Comparison of ENCODE assay signal across 1 cellular context in genomic region chr7:100435401-100436304, GRCh38.
TF ChIP-seq lines count a peak whose summit lies in the region.

No MANE protein-coding gene starts in this region.

TF ChIP-seq in HepG2, 621 proteins besides CTCF, POLR2A, EP300 and RAD21 (continues in another document):
- TF ChIP-seq ZIK1 (CRISPR knock-in tag; IDR thresholded peaks at IDR 0.05; ENCODE audit: borderline replicate concordance, low read depth): peak; percentile 61; the same call in 1 of the 2 replicates
- TF ChIP-seq ARID2 (CRISPR knock-in tag; IDR thresholded peaks at IDR 0.05; ENCODE audit: borderline replicate concordance): peak; percentile 66; the same call in 1 of the 2 replicates
- TF ChIP-seq TOE1 (CRISPR knock-in tag; IDR thresholded peaks at IDR 0.05): no peak; the same call in 1 of the 2 replicates
- TF ChIP-seq TSC22D2 (CRISPR knock-in tag; IDR thresholded peaks at IDR 0.05; ENCODE audit: borderline replicate concordance): peak; percentile 17; the same call in 1 of the 2 replicates
- TF ChIP-seq ZNF614 (CRISPR knock-in tag; IDR thresholded peaks at IDR 0.05; ENCODE audit: borderline replicate concordance): no peak
- 0 out of 2 replicates have a peak, but pooled peaks have one; percentile 41 for TF ChIP-seq ZBTB1 (CRISPR knock-in tag; IDR thresholded peaks at IDR 0.05; ENCODE audit: borderline replicate concordance)
- TF ChIP-seq KLF6 (CRISPR knock-in tag; IDR thresholded peaks at IDR 0.05): 0 out of 2 replicates have a peak, but pooled peaks have one; percentile 23
- 0 out of 2 replicates have a peak, but pooled peaks have one; percentile 17 for TF ChIP-seq ZNF879 (CRISPR knock-in tag; IDR thresholded peaks at IDR 0.05)
- peak; percentile 58; the same call in 1 of the 2 replicates for TF ChIP-seq IRX3 (CRISPR knock-in tag; IDR thresholded peaks at IDR 0.05; ENCODE audit: borderline replicate concordance, low read depth)
- TF ChIP-seq REPIN1 (CRISPR knock-in tag; IDR thresholded peaks at IDR 0.05; ENCODE audit: borderline replicate concordance, low read depth): peak; percentile 73
- TF ChIP-seq ZNF615 (CRISPR knock-in tag; IDR thresholded peaks at IDR 0.05; ENCODE audit: borderline replicate concordance): no peak
- peak; percentile 87 for TF ChIP-seq AKAP8 (CRISPR knock-in tag; IDR thresholded peaks at IDR 0.05)
- no peak for TF ChIP-seq RXRA (CRISPR knock-in tag; IDR thresholded peaks at IDR 0.05)
- TF ChIP-seq HIC2 (CRISPR knock-in tag; IDR thresholded peaks at IDR 0.05; ENCODE audit: low read depth): 0 out of 2 replicates have a peak, but pooled peaks have one; percentile 26
- 0 out of 2 replicates have a peak, but pooled peaks have one; percentile 47 for TF ChIP-seq HNRNPL (IDR thresholded peaks at IDR 0.05; ENCODE audit: low read depth, low read length)
- TF ChIP-seq ONECUT2 (CRISPR knock-in tag; IDR thresholded peaks at IDR 0.05): peak; percentile 7; the same call in 1 of the 2 replicates
- TF ChIP-seq IRF1 (CRISPR knock-in tag; IDR thresholded peaks at IDR 0.05; ENCODE audit: low read depth): no peak
- TF ChIP-seq TMF1 (CRISPR knock-in tag; IDR thresholded peaks at IDR 0.05; ENCODE audit: low read depth): peak; percentile 96
- no peak for TF ChIP-seq ZNF747 (CRISPR knock-in tag; IDR thresholded peaks at IDR 0.05; ENCODE audit: borderline replicate concordance)
- 0 out of 2 replicates have a peak, but pooled peaks have one; percentile 9 for TF ChIP-seq IRF2 (CRISPR knock-in tag; IDR thresholded peaks at IDR 0.05)
- TF ChIP-seq ARID5B (CRISPR knock-in tag; IDR thresholded peaks at IDR 0.05): peak; percentile 19; the same call in 1 of the 2 replicates
- TF ChIP-seq ZMAT3 (CRISPR knock-in tag; conservative IDR thresholded peaks at IDR 0.05): peak; percentile 80; the same call in 1 of the 2 replicates
- TF ChIP-seq ELK4 (CRISPR knock-in tag; IDR thresholded peaks at IDR 0.05; ENCODE audit: borderline replicate concordance): no peak
- TF ChIP-seq ZNF746 (CRISPR knock-in tag; IDR thresholded peaks at IDR 0.05): peak; percentile 36; the same call in 1 of the 2 replicates
- TF ChIP-seq ZNF343 (CRISPR knock-in tag; IDR thresholded peaks at IDR 0.05): no peak
- TF ChIP-seq MAX (IDR thresholded peaks at IDR 0.05): no peak
- no peak for TF ChIP-seq NFE2L2 (IDR thresholded peaks at IDR 0.05; ENCODE audit: low read length)
- 0 out of 2 replicates have a peak, but pooled peaks have one; percentile 37 for TF ChIP-seq SMAD1 (CRISPR knock-in tag; IDR thresholded peaks at IDR 0.05; ENCODE audit: borderline replicate concordance, low read depth)
- 0 out of 2 replicates have a peak, but pooled peaks have one; percentile 10 for TF ChIP-seq ZNF749 (CRISPR knock-in tag; IDR thresholded peaks at IDR 0.05; ENCODE audit: borderline replicate concordance)
- peak; percentile 68 for TF ChIP-seq ZNF160 (CRISPR knock-in tag; IDR thresholded peaks at IDR 0.05)
- no peak for TF ChIP-seq ZNF382 (CRISPR knock-in tag; IDR thresholded peaks at IDR 0.05; ENCODE audit: borderline replicate concordance)
- TF ChIP-seq NR1H2 (CRISPR knock-in tag; IDR thresholded peaks at IDR 0.05; ENCODE audit: borderline replicate concordance, low read depth): 0 out of 2 replicates have a peak, but pooled peaks have one; percentile 53
- TF ChIP-seq ZNF792 (CRISPR knock-in tag; IDR thresholded peaks at IDR 0.05): peak; percentile 34; the same call in 1 of the 2 replicates
- no peak for TF ChIP-seq ZNF724P (CRISPR knock-in tag; IDR thresholded peaks at IDR 0.05; ENCODE audit: borderline replicate concordance)
- TF ChIP-seq SIX4 (CRISPR knock-in tag; IDR thresholded peaks at IDR 0.05): no peak
- no peak for TF ChIP-seq ZNF281 (CRISPR knock-in tag; IDR thresholded peaks at IDR 0.05; ENCODE audit: borderline replicate concordance)
- no peak for TF ChIP-seq ZFP82 (CRISPR knock-in tag; IDR thresholded peaks at IDR 0.05; ENCODE audit: borderline replicate concordance)
- TF ChIP-seq ZNF407 (CRISPR knock-in tag; IDR thresholded peaks at IDR 0.05; ENCODE audit: not compliant biosample characterization): no peak
- no peak for TF ChIP-seq RFXAP (CRISPR knock-in tag; IDR thresholded peaks at IDR 0.05; ENCODE audit: borderline replicate concordance)
- peak; percentile 85; the same call in 1 of the 2 replicates for TF ChIP-seq KAT7 (CRISPR knock-in tag; IDR thresholded peaks at IDR 0.05; ENCODE audit: borderline replicate concordance)
